20 cellular contexts compared by ENCODE assay signal in genomic region chr2:27746325-27746724, GRCh38.
"Had no signal": no experiment of that assay in that cellular context is flagged by ENCODE, and none has a peak within 500 bp of the region (broad histone marks: within the 10 kb centered on the region; RNA-seq: fewer than 3 reads in every experiment).

No MANE protein-coding gene starts in this region.

- DNase-seq: dermis blood vessel endothelial cell; dorsolateral prefrontal cortex; effector CD4-positive, alpha-beta T cell; effector memory CD4-positive, alpha-beta T cell; foreskin keratinocyte; heart left ventricle; hippocampal formation; left cardiac atrium; left ventricle myocardium inferior; lower lobe of right lung; mesendoderm; midbrain had no signal

- H3K27me3 ChIP-seq: dorsolateral prefrontal cortex, esophagus muscularis mucosa, foreskin keratinocyte, gastroesophageal sphincter, heart left ventricle had no signal

- H3K9me3 ChIP-seq: lower lobe of right lung had no signal

- FAIRE-seq: colon, endothelial cell of umbilical vein, frontal cortex, islet of Langerhans, keratinocyte had no signal

- H3K4me1 ChIP-seq: esophagus muscularis mucosa, foreskin keratinocyte, gastroesophageal sphincter, lower lobe of right lung had no signal

- H3K27ac ChIP-seq: coronary artery, esophagus muscularis mucosa, foreskin keratinocyte, gastroesophageal sphincter, heart left ventricle, left ventricle myocardium inferior, lower lobe of right lung had no signal

- H3K36me3 ChIP-seq: esophagus muscularis mucosa, gastroesophageal sphincter, heart left ventricle, left ventricle myocardium inferior, lower lobe of right lung had no signal

- H3K4me3 ChIP-seq: coronary artery, dorsolateral prefrontal cortex, esophagus muscularis mucosa, gastroesophageal sphincter, heart left ventricle, left ventricle myocardium inferior, lower lobe of right lung had no signal

- ATAC-seq: foreskin keratinocyte, gastroesophageal sphincter, heart left ventricle, left cardiac atrium, lower lobe of right lung had no signal
